Comparison of ENCODE assay signal across 13 cellular contexts in genomic region chr1:245997471-245998258, GRCh38.
DNase-seq lines count a peak whose midpoint lies in the region; ATAC-seq, FAIRE-seq and TF ChIP-seq lines count a peak whose summit lies in the region.
"Had no signal": no experiment of that assay in that cellular context is flagged by ENCODE, and none has a peak within 500 bp of the region (broad histone marks: within the 10 kb centered on the region; RNA-seq: fewer than 3 reads in every experiment).

No MANE protein-coding gene starts in this region.

- no peaks in the 10 kb centered on the region for H3K36me3 ChIP-seq in H1 (ENCODE audit: control insufficient read depth in 2 of 4, insufficient read depth in 4 of 4, low read length in 3 of 4)
- H3K36me3 ChIP-seq in tibial nerve: no peaks in the 10 kb centered on the region
- H3K36me3 ChIP-seq: SJCRH30 had no signal

- H4K20me1 ChIP-seq in H1 (replicated peaks in 1 of 2; ENCODE audit: control insufficient read depth in 1 of 2, insufficient read depth in 2 of 2, low read length in 2 of 2): no peaks in the 10 kb centered on the region

- 89% methylated on average over 7 of the region's 7 CpGs; no CpG with 5 or more reads in 1 of the 2 experiments for WGBS in H1 (ENCODE audit: extremely low coverage in 1 of 2, insufficient coverage in 1 of 2, insufficient read length in 1 of 2, insufficient replicate concordance in 2 of 2, low coverage in 1 of 2, low lambda C conversion rate in 2 of 2, missing lambda C conversion rate in 1 of 2), 2 experiments
- 62 to 79% methylated on average over 7 of the region's 7 CpGs for WGBS in tibial nerve, 2 donors

- H3K4ac ChIP-seq in H1 (replicated peaks; ENCODE audit: insufficient read length, low read depth, low read length): no peak overlapping the region

- no peak overlapping the region for H2BK120ac ChIP-seq in H1 (replicated peaks; ENCODE audit: low read depth, low read length)

- no peak overlapping the region for H4K5ac ChIP-seq in H1 (ENCODE audit: insufficient read length, low read depth, low read length)

- no peak overlapping the region for H3K4me3 ChIP-seq in H1 (ENCODE audit: extremely low read depth in 1 of 4, insufficient read depth in 2 of 4, low read depth in 3 of 4, low read length in 4 of 4)
- no peak overlapping the region for H3K4me3 ChIP-seq in tibial nerve
- H3K4me3 ChIP-seq: SJCRH30 had no signal

- no peaks in the 10 kb centered on the region for H3K79me1 ChIP-seq in H1 (ENCODE audit: low read depth, low read length)

- no peak overlapping the region for H2BK15ac ChIP-seq in H1 (ENCODE audit: low read length)

- H3K4me1 ChIP-seq in H1 (replicated peaks in 1 of 4; ENCODE audit: control insufficient read depth in 3 of 4, insufficient read depth in 4 of 4, low read length in 3 of 4) (peaks cover 0 to 3% (median 0%) of the 10 kb centered on the region in 4 experiments; a peak in 3 of 7 replicates), tibial nerve (no peaks in the 10 kb centered on the region)

- no peak for TF ChIP-seq POLR2A in H1 (IDR thresholded peaks at IDR 0.05; ENCODE audit: control extremely low read depth in 1 of 2, low read depth in 2 of 2, low read length in 2 of 2)
- no peak for TF ChIP-seq POLR2A in tibial nerve (IDR thresholded peaks at IDR 0.05)

- no peaks in the 10 kb centered on the region for H3K79me2 ChIP-seq in H1 (ENCODE audit: control insufficient read depth in 1 of 2, insufficient read depth in 2 of 2, low read length in 2 of 2)

- no peak for TF ChIP-seq RAD21 in H1 (IDR thresholded peaks at IDR 0.05 in 1 of 2, conservative IDR thresholded peaks at IDR 0.05 in 1 of 2; ENCODE audit: low read depth in 2 of 2, low read length in 2 of 2)

- H3K4me2 ChIP-seq in H1 (ENCODE audit: insufficient read depth in 1 of 2, low read depth in 2 of 2, low read length in 2 of 2): no peak overlapping the region

- CTCF ChIA-PET in H1 (lab: Charles Lee; ENCODE audit: partially characterized antibody): interaction anchor here (0.6 to 1.8 kb wide), 4 partner anchors 27 to 844 kb away, joined by 3 to 5 read pairs (median 4); no protein-coding TSS in a partner anchor

- TF ChIP-seq EP300 in H1 (IDR thresholded peaks at IDR 0.05; ENCODE audit: borderline replicate concordance in 1 of 2, low read depth in 2 of 2, low read length in 2 of 2): no peak
- TF ChIP-seq EP300 in tibial nerve (IDR thresholded peaks at IDR 0.05): no peak

- H3K9me3 ChIP-seq in H1 (ENCODE audit: insufficient read depth in 2 of 2, low read depth in 1 of 2, low read length in 1 of 2) (no peaks in the 10 kb centered on the region), tibial nerve (no peaks in the 10 kb centered on the region)
- H3K9me3 ChIP-seq: SJCRH30 had no signal

- POLR2A ChIA-PET in H1 (lab: Charles Lee; ENCODE audit: partially characterized antibody): no interaction called here

- H2BK5ac ChIP-seq in H1 (ENCODE audit: low read depth, low read length): no peak overlapping the region

- ATAC-seq in HG03159 (IDR thresholded peaks at IDR 0.05; ENCODE audit: unreplicated experiment): no peak

- no peak overlapping the region for H2AFZ ChIP-seq in H1 (ENCODE audit: low read length)

- no peak overlapping the region for H3K23ac ChIP-seq in H1 (ENCODE audit: insufficient read length)

- H2BK12ac ChIP-seq in H1 (ENCODE audit: low read depth, low read length): peak overlapping the region; percentile 4; the same call in 1 of the 2 replicates

- H3K14ac ChIP-seq in H1 (ENCODE audit: insufficient read length): no peak overlapping the region

- no peak overlapping the region for H3K56ac ChIP-seq in H1 (replicated peaks; ENCODE audit: insufficient read length, low read depth, low read length)

- DNase-seq in Daoy (ENCODE audit: low read depth) (peak; percentile 70), NCI-H69 (lab: John Stamatoyannopoulos, UW) (peak; percentile 66), H1 (ENCODE audit: low read depth in 1 of 2, low spot score in 2 of 2) (no peak), mucosa of gallbladder (ENCODE audit: low spot score) (peak; percentile 42), tibial nerve (ENCODE audit: low spot score in 2 of 2) (no peak), GM20000 (ENCODE audit: low spot score) (no peak)
- no peak for DNase-seq in central memory CD4-positive, alpha-beta T cell
- DNase-seq: activated CD4-positive, alpha-beta T cell treated with anti-CD3 and anti-CD28 coated beads, Interleukin-2, amount 50 U/mL, for 1 hour; activated naive CD8-positive, alpha-beta T cell treated with anti-CD3 and anti-CD28 coated beads, Interleukin-2, amount 10 ng/mL, durations not matched to agents 7 days and 5 days; CD4-positive, alpha-beta memory T cell; NCI-H2171; SJCRH30 had no signal

- no peak for TF ChIP-seq CTCF in H1 (IDR thresholded peaks at IDR 0.05; ENCODE audit: control extremely low read depth in 1 of 3, insufficient read depth in 1 of 3, low read depth in 1 of 3, low read length in 3 of 3)
- no peak for TF ChIP-seq CTCF in tibial nerve (IDR thresholded peaks at IDR 0.05)
- TF ChIP-seq CTCF in GM20000 (IDR thresholded peaks at IDR 0.05; ENCODE audit: extremely low read depth, missing control alignments): no peak

- peak overlapping the region; percentile 63; the same call in 1 of the 2 replicates for H4K8ac ChIP-seq in H1 (ENCODE audit: extremely low read depth, insufficient read depth, low read length)

- peak overlapping the region; percentile 0; the same call in 1 of the 2 replicates for H3K18ac ChIP-seq in H1 (ENCODE audit: extremely low read depth, low read length)

- no peak overlapping the region for H2AK5ac ChIP-seq in H1 (ENCODE audit: low read depth, low read length)

- H3K27me3 ChIP-seq in H1 (replicated peaks in 1 of 4; ENCODE audit: control insufficient read depth in 3 of 4, extremely low read depth in 1 of 4, insufficient read depth in 3 of 4, low read length in 3 of 4) (no peaks in the 10 kb centered on the region), tibial nerve (no peaks in the 10 kb centered on the region)
- H3K27me3 ChIP-seq: SJCRH30 had no signal

- no peak overlapping the region for H4K91ac ChIP-seq in H1 (replicated peaks; ENCODE audit: insufficient read length, low read length)

- H2BK20ac ChIP-seq in H1 (ENCODE audit: low read length): 0 out of 2 replicates have a peak overlapping the region, but pooled peaks have one; percentile 32

- FAIRE-seq in H1 (lab: Jason Lieb, UNC): no peak

- no peak overlapping the region for H3K9ac ChIP-seq in H1 (replicated peaks in 1 of 4; ENCODE audit: extremely low read depth in 1 of 4, low read depth in 3 of 4, low read length in 3 of 4)

- no peaks in the 10 kb centered on the region for H3K23me2 ChIP-seq in H1 (ENCODE audit: low read depth, low read length)

- no peak overlapping the region for H3K27ac ChIP-seq in H1 (ENCODE audit: low read depth, low read length)
- no peak overlapping the region for H3K27ac ChIP-seq in tibial nerve
- H3K27ac ChIP-seq: SJCRH30 had no signal

TF ChIP-seq in H1, 55 proteins besides CTCF, POLR2A, EP300 and RAD21:
- TF ChIP-seq SP1 (IDR thresholded peaks at IDR 0.05; ENCODE audit: low read depth, low read length) (no peak), NANOG (IDR thresholded peaks at IDR 0.05; ENCODE audit: insufficient read depth, low read depth, low read length, poor library complexity, severe bottlenecking) (no peak), SRF (IDR thresholded peaks at IDR 0.05; ENCODE audit: low read depth, low read length) (no peak), MAX (IDR thresholded peaks at IDR 0.05) (no peak), TBP (IDR thresholded peaks at IDR 0.05; ENCODE audit: low read depth, low read length) (no peak), BACH1 (IDR thresholded peaks at IDR 0.05; ENCODE audit: low read length) (no peak)

Comparison
In these comparisons a context has a peak if more than half of its experiments do, and no peak if none do; other contexts are left out.
1. DNase-seq: peak in Daoy (single experiment), NCI-H69 (single experiment) and mucosa of gallbladder (single experiment); none in H1 (0 of 2), central memory CD4-positive, alpha-beta T cell (single experiment), tibial nerve (0 of 2) and GM20000 (single experiment).